ENCODE assay signal across 16 cellular contexts in the genomic region with DNA sequence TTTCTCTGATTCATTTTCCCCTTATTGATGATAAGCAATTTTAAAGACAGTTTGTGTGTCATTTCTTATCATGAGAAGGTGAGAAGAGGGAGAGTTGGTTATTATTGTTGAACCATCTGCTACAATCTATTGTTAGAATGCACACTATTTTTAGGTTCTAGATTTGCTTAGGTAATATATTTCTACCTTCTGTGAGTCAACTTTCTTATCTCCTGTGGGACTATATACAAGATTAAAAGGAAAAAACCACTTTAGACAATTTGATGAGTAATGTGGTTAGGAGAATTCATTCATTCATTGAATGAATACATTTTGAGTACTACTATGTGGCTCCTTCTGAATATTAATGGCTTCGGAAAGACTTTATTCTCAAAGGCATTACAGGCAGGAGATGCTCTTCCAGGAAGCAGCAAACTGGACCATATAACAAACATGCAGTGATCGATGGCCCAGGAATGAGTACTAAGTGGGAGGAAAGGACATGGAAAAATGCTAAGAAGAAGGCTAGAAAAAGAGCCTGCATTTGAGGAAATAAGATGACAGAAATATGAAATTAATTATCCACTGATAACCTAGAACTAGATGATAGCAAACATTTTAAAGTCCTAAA. TPM values are rescaled to one million over a fixed set of nuclear protein-coding genes. Genes with fewer than 3 reads are reported as not detected.
DNase-seq lines count a peak whose midpoint lies in the region; ATAC-seq and TF ChIP-seq lines count a peak whose summit lies in the region.
"Had no signal": no experiment of that assay in that cellular context is flagged by ENCODE, and none has a peak within 500 bp of the region (broad histone marks: within the 10 kb centered on the region; RNA-seq: fewer than 3 reads in every experiment).

No MANE protein-coding gene starts in this region.

- H3K4me1 ChIP-seq in stomach, result peaks cover 0 to 11% (median 2%) of the 10 kb centered on the region in 4 donors
- H3K4me1 ChIP-seq: upper lobe of right lung had no signal

- WGBS in stomach, 5 donors, result 68 to 83% (median 72%) methylated on average over 2 of the region's 2 CpGs

- no peak for TF ChIP-seq EP300 in stomach (IDR thresholded peaks at IDR 0.05)

- TF ChIP-seq CTCF in astrocyte of the spinal cord (IDR thresholded peaks at IDR 0.05; ENCODE audit: low read depth, low read length) (no peak), stomach (IDR thresholded peaks at IDR 0.05) (no peak)

- peaks cover 32% of the 10 kb centered on the region for H3K27me3 Mint-ChIP-seq in activated T-cell treated with anti-CD3 and anti-CD28 coated beads, Interleukin-2, amount 50 U/mL, for 72 hours (ENCODE audit: low read depth)

- H3K36me3 ChIP-seq in stomach, result no peaks in the 10 kb centered on the region
- H3K36me3 ChIP-seq: upper lobe of right lung had no signal

- no peaks in the 10 kb centered on the region for H3K36me3 Mint-ChIP-seq in activated T-cell treated with anti-CD3 and anti-CD28 coated beads, Interleukin-2, amount 50 U/mL, for 72 hours (ENCODE audit: insufficient read depth in 2 of 2)
- H3K36me3 Mint-ChIP-seq: IgD-negative memory B cell had no signal

- H3K4me3 Mint-ChIP-seq in activated T-cell treated with anti-CD3 and anti-CD28 coated beads, Interleukin-2, amount 50 U/mL, for 72 hours, result peak overlapping the region in 1 of 2 donors; percentile 36
- H3K4me3 Mint-ChIP-seq: IgD-negative memory B cell had no signal

- ATAC-seq in activated T-cell treated with anti-CD3 and anti-CD28 coated beads, Interleukin-2, amount 50 U/mL, for 72 hours (replicated peaks in 1 of 2), result peak; percentile 33 to 43
- peak; percentile 37 for ATAC-seq in HG03175 (IDR thresholded peaks at IDR 0.05; ENCODE audit: unreplicated experiment)
- ATAC-seq in GM18502 (IDR thresholded peaks at IDR 0.05; ENCODE audit: poor library complexity, unreplicated experiment), result no peak
- ATAC-seq: upper lobe of right lung had no signal

- H3K27ac ChIP-seq in skin epidermis (peak overlapping the region in 16 of 21 experiments; percentile 11 to 81 (median 41)), substantia nigra (ENCODE audit: low read depth, low read length, poor library complexity, severe bottlenecking) (no peak overlapping the region), stomach (no peak overlapping the region)
- H3K27ac ChIP-seq: upper lobe of right lung, VCaP had no signal

- in situ Hi-C loops in astrocyte of the spinal cord (cut with HindIII; ENCODE audit: low sequenced_read_pairs), result no loop called here

- intact Hi-C loops in stomach (cut with DNase I; ENCODE audit: low total_unique reads), result no loop called here

- H3K9me3 Mint-ChIP-seq in activated T-cell treated with anti-CD3 and anti-CD28 coated beads, Interleukin-2, amount 50 U/mL, for 72 hours, result no peaks in the 10 kb centered on the region
- H3K9me3 Mint-ChIP-seq: IgD-negative memory B cell had no signal

- H3K27ac Mint-ChIP-seq in activated T-cell treated with anti-CD3 and anti-CD28 coated beads, Interleukin-2, amount 50 U/mL, for 72 hours, result peak overlapping the region; percentile 16
- H3K27ac Mint-ChIP-seq: IgD-negative memory B cell had no signal

- H3K4me3 ChIP-seq in astrocyte of the spinal cord (ENCODE audit: low read depth, low read length), result no peak overlapping the region
- no peak overlapping the region for H3K4me3 ChIP-seq in skin epidermis
- no peak overlapping the region for H3K4me3 ChIP-seq in stomach
- H3K4me3 ChIP-seq: upper lobe of right lung had no signal

- no peak for TF ChIP-seq POLR2A in stomach (IDR thresholded peaks at IDR 0.05)

- DNase-seq in activated T-cell treated with anti-CD3 and anti-CD28 coated beads, Interleukin-2, amount 50 U/mL, for 72 hours, result no peak
- DNase-seq in activated T-cell treated with anti-CD3 and anti-CD28 coated beads, Interleukin-2, amount 50 U/mL, for 1 hour, result no peak
- DNase-seq in astrocyte of the spinal cord (ENCODE audit: low read depth, low spot score) (peak; percentile 35), substantia nigra (lab: John Stamatoyannopoulos, UW) (no peak), stomach (no peak)
- DNase-seq: DMS 273 treated with DMSO at 0.1 percent for 48 hours, NCI-H146, nucleus accumbens, upper lobe of right lung had no signal

- peaks cover 24% of the 10 kb centered on the region for H3K4me1 Mint-ChIP-seq in activated T-cell treated with anti-CD3 and anti-CD28 coated beads, Interleukin-2, amount 50 U/mL, for 72 hours (ENCODE audit: low read depth)

- no peaks in the 10 kb centered on the region for H3K27me3 ChIP-seq in stomach

- H3K9me3 ChIP-seq in stomach, result no peaks in the 10 kb centered on the region
- H3K9me3 ChIP-seq: upper lobe of right lung had no signal

RNA-seq across cellular contexts. Expression of a gene that starts 22.4 kb away (rescaled TPM):
- not detected for total RNA-seq in activated T-cell treated with anti-CD3 and anti-CD28 coated beads, Interleukin-2, amount 50 U/mL, for 72 hours
- 10 to 100 TPM in 3 of 5 donors, under 1 TPM in 2; 0.29 to 25.3 (median 20.5) TPM for total RNA-seq in stomach
- 10 to 100 TPM in 1 of 3 donors, 1 to 10 TPM in 2; 3.2 to 86.3 (median 3.6) TPM for polyA plus RNA-seq in stomach
- total RNA-seq: endothelial cell of umbilical vein, lung microvascular endothelial cell, upper lobe of right lung had no signal
- polyA plus RNA-seq: endothelial cell of umbilical vein, IgD-negative memory B cell had no signal

Comparison
In these comparisons a context has a peak if more than half of its experiments do, and no peak if none do; other contexts are left out.
1. H3K27ac ChIP-seq: peak in skin epidermis (16 of 21); none in substantia nigra (single experiment) and stomach (0 of 5).